ENCODE assay signal across 8 cellular contexts in the genomic region with DNA sequence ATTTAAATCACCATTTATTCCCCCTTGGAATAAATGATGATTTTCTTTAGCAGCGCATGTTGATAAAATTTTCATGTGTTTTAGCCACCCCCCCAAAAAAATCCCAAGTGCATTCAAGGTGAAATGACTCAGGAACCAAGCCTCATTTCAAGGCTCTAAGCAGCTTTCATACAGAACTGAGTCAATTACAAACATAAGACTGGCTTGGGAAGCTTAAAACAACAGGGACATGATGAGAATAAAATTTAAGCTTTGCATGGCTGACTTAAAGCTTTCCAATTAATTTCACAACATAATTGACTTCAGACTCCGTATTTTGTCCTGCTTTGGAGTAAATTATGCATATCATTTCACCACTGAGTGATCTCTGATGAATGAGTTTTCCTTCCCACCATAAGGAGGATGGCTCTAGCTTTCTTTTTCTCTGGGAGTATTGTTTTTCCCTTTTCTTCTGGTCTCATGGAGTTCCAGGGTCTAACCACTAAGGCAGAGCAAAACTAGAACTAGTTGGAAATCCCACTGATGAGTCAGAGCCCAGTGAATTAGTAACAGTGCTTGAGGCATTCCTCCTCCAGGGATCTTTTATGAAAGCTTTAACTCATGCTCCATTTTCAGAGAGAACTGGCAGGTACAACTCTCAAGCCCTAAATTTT.
DNase-seq lines count a peak whose midpoint lies in the region; ATAC-seq, FAIRE-seq and TF ChIP-seq lines count a peak whose summit lies in the region.

No MANE protein-coding gene starts in this region.

- H3K4me1 ChIP-seq in right atrium auricular region, result peaks cover 0 to 21% of the 10 kb centered on the region in 2 donors

- no peaks in the 10 kb centered on the region for H3K36me3 ChIP-seq in right atrium auricular region

- no peak overlapping the region for H3K4me3 ChIP-seq in right atrium auricular region

- DNase-seq in Right ventricle myocardium inferior (ENCODE audit: missing footprints) (no peak), right atrium auricular region (ENCODE audit: low spot score) (no peak), T-cell (no peak), foreskin melanocyte (peak; percentile 72), urothelium cell line (ENCODE audit: low spot score) (peak; percentile 57), NCI-H774 (lab: John Stamatoyannopoulos, UW) (no peak), NCI-H2107 (lab: John Stamatoyannopoulos, UW) (no peak)

- TF ChIP-seq CTCF in right atrium auricular region (IDR thresholded peaks at IDR 0.05), result no peak

- peak overlapping the region in 1 of 2 donors; percentile 30 for H3K27ac ChIP-seq in right atrium auricular region

- no peaks in the 10 kb centered on the region for H3K9me3 ChIP-seq in right atrium auricular region

- H3K36me3 Mint-ChIP-seq in T-cell, result peaks cover 10% of the 10 kb centered on the region

- no peak for FAIRE-seq in urothelium cell line (lab: Jason Lieb, UNC)

- peaks cover 57 to 62% (median 60%) of the 10 kb centered on the region in 3 donors for H3K4me1 Mint-ChIP-seq in T-cell

- H3K27me3 Mint-ChIP-seq in T-cell, result no peaks in the 10 kb centered on the region

- ATAC-seq in Right ventricle myocardium inferior, result peak; percentile 40
- ATAC-seq in T-cell (replicated peaks in 1 of 4), result no peak
- ATAC-seq in GM21529 (IDR thresholded peaks at IDR 0.05; ENCODE audit: unreplicated experiment), result no peak

- H3K4me3 Mint-ChIP-seq in T-cell, result no peak overlapping the region

- intact Hi-C loops in Right ventricle myocardium inferior (cut with DNase I), result no loop called here

- peak overlapping the region; percentile 21 to 75 for H3K27ac Mint-ChIP-seq in T-cell

- no peaks in the 10 kb centered on the region for H3K27me3 ChIP-seq in right atrium auricular region

- CTCF ChIA-PET in T-cell (lab: Charles Lee), result no interaction called here

- peaks cover 0 to 9% (median 2%) of the 10 kb centered on the region in 3 donors for H3K9me3 Mint-ChIP-seq in T-cell

- POLR2A ChIA-PET in T-cell (lab: Charles Lee), result interaction anchor here in 1 of 2 donors (0.5 kb wide), 1 partner anchor 121 kb away, joined by 3 read pairs; no protein-coding TSS in a partner anchor

Comparison
In these comparisons a context has a peak if more than half of its experiments do, and no peak if none do; other contexts are left out.
1. DNase-seq: peak in foreskin melanocyte (single experiment) and urothelium cell line (single experiment); none in Right ventricle myocardium inferior (single experiment), right atrium auricular region (single experiment), T-cell (0 of 34), NCI-H774 (single experiment) and NCI-H2107 (single experiment).